In the genomic region with DNA sequence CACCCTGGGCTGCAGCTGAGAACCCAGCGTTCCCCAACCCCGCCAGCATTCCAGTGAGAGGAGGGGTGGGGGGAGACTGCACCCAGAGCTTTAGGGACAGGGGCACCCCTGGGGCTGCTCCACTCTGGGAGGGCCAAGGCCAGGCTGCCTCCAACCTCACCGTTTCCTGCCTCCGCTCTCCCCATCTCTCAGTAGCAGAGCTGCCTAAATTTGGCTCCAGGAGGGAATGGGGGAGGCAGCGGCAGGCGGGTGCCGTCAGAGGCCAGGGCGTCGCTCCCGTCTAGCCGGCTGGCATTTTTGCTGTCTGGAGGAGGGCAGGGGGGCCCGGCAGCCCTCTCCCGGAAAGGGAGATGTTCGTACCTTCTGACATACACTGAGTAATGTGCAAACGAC, we compare ENCODE assay signal across 9 cellular contexts. TPM values are rescaled to one million over a fixed set of nuclear protein-coding genes. Genes with fewer than 3 reads are reported as not detected.
DNase-seq lines count a peak whose midpoint lies in the region; ATAC-seq and TF ChIP-seq lines count a peak whose summit lies in the region.
"Had no signal": no experiment of that assay in that cellular context is flagged by ENCODE, and none has a peak within 500 bp of the region (broad histone marks: within the 10 kb centered on the region; RNA-seq: fewer than 3 reads in every experiment).

No MANE protein-coding gene starts in this region.

- no peak for ATAC-seq in activated naive CD8-positive, alpha-beta T cell treated with anti-CD3 and anti-CD28 coated beads, Interleukin-2, amount 10 ng/mL, durations not matched to agents 7 days and 5 days (ENCODE audit: low read depth)
- no peak for ATAC-seq in HG03108 (IDR thresholded peaks at IDR 0.05; ENCODE audit: unreplicated experiment)

- no peaks in the 10 kb centered on the region for H3K36me3 ChIP-seq in mesodermal cell (ENCODE audit: control insufficient read depth, insufficient read depth, low read length)
- no peaks in the 10 kb centered on the region for H3K36me3 ChIP-seq in esophagus muscularis mucosa
- H3K36me3 ChIP-seq: MG63 had no signal

- peaks cover 6% of the 10 kb centered on the region for H3K36me3 Mint-ChIP-seq in activated naive CD8-positive, alpha-beta T cell treated with anti-CD3 and anti-CD28 coated beads, Interleukin-2, amount 10 ng/mL, durations not matched to agents 7 days and 5 days
- no peaks in the 10 kb centered on the region for H3K36me3 Mint-ChIP-seq in endothelial cell (ENCODE audit: low read depth, unreplicated experiment)

- no peak for TF ChIP-seq EP300 in esophagus muscularis mucosa (IDR thresholded peaks at IDR 0.05)

- no peak for TF ChIP-seq POLR2A in esophagus muscularis mucosa (IDR thresholded peaks at IDR 0.05; ENCODE audit: low read depth)

- POLR2A ChIA-PET in activated naive CD8-positive, alpha-beta T cell treated with anti-CD3 and anti-CD28 coated beads, Interleukin-2, amount 10 ng/mL, durations not matched to agents 7 days and 5 days (lab: Charles Lee): interaction anchor here (0.6 to 9.2 kb wide), 11 partner anchors 13 to 181 kb away, joined by 3 to 248 read pairs (median 7); a partner anchor contains a TSS

- H3K27ac ChIP-seq in mesodermal cell (ENCODE audit: low read depth, low read length, severe bottlenecking): peak overlapping the region; percentile 57
- no peak overlapping the region for H3K27ac ChIP-seq in esophagus muscularis mucosa (replicated peaks in 1 of 4)

- H3K27ac Mint-ChIP-seq in activated naive CD8-positive, alpha-beta T cell treated with anti-CD3 and anti-CD28 coated beads, Interleukin-2, amount 10 ng/mL, durations not matched to agents 7 days and 5 days: peak overlapping the region; percentile 94
- no peak overlapping the region for H3K27ac Mint-ChIP-seq in endothelial cell (ENCODE audit: unreplicated experiment)

- 15 to 18% methylated on average over 10 to 11 of the region's 15 CpGs for WGBS in mesodermal cell (ENCODE audit: insufficient coverage in 2 of 2), 2 experiments
- WGBS in esophagus muscularis mucosa: 55% methylated on average over 14 of the region's 15 CpGs

- H3K4me1 Mint-ChIP-seq in activated naive CD8-positive, alpha-beta T cell treated with anti-CD3 and anti-CD28 coated beads, Interleukin-2, amount 10 ng/mL, durations not matched to agents 7 days and 5 days: peaks cover 63% of the 10 kb centered on the region
- H3K4me1 Mint-ChIP-seq in endothelial cell (ENCODE audit: unreplicated experiment): peaks cover 36% of the 10 kb centered on the region

- H3K27me3 Mint-ChIP-seq in activated naive CD8-positive, alpha-beta T cell treated with anti-CD3 and anti-CD28 coated beads, Interleukin-2, amount 10 ng/mL, durations not matched to agents 7 days and 5 days: no peaks in the 10 kb centered on the region
- peaks cover 4% of the 10 kb centered on the region for H3K27me3 Mint-ChIP-seq in endothelial cell (ENCODE audit: unreplicated experiment)

- intact Hi-C loops in esophagus muscularis mucosa (cut with DNase I): no loop called here

- H3K4me3 ChIP-seq in mesodermal cell (ENCODE audit: extremely low read depth, insufficient read depth, low read length, poor library complexity, severe bottlenecking) (no peak overlapping the region), esophagus muscularis mucosa (no peak overlapping the region)
- H3K4me3 ChIP-seq: MG63 had no signal

- H3K4me3 Mint-ChIP-seq in activated naive CD8-positive, alpha-beta T cell treated with anti-CD3 and anti-CD28 coated beads, Interleukin-2, amount 10 ng/mL, durations not matched to agents 7 days and 5 days: peak overlapping the region; percentile 73
- H3K4me3 Mint-ChIP-seq in endothelial cell (ENCODE audit: unreplicated experiment): no peak overlapping the region

- H3K27me3 ChIP-seq in esophagus muscularis mucosa: peaks cover 0 to 31% (median 0%) of the 10 kb centered on the region in 4 donors
- H3K27me3 ChIP-seq: MG63 had no signal

- peaks cover 47% of the 10 kb centered on the region for H3K4me1 ChIP-seq in mesodermal cell (ENCODE audit: control insufficient read depth, insufficient read depth, low read length, poor library complexity, severe bottlenecking)
- H3K4me1 ChIP-seq in esophagus muscularis mucosa: peaks cover 17 to 39% (median 35%) of the 10 kb centered on the region in 4 donors

- no peaks in the 10 kb centered on the region for H3K9me3 Mint-ChIP-seq in activated naive CD8-positive, alpha-beta T cell treated with anti-CD3 and anti-CD28 coated beads, Interleukin-2, amount 10 ng/mL, durations not matched to agents 7 days and 5 days
- no peaks in the 10 kb centered on the region for H3K9me3 Mint-ChIP-seq in endothelial cell (ENCODE audit: unreplicated experiment)

- peak; percentile 25 for DNase-seq in A172 (ENCODE audit: low spot score)
- peak; percentile 56 for DNase-seq in NCI-H69 (lab: John Stamatoyannopoulos, UW)
- DNase-seq in activated naive CD8-positive, alpha-beta T cell treated with anti-CD3 and anti-CD28 coated beads, Interleukin-2, amount 10 ng/mL, durations not matched to agents 7 days and 5 days: peak; percentile 62
- DNase-seq in esophagus muscularis mucosa (ENCODE audit: extremely low spot score): no peak
- no peak for DNase-seq in NAMALWA (ENCODE audit: low spot score)
- no peak for DNase-seq in endothelial cell (ENCODE audit: low spot score)
- DNase-seq: MG63 had no signal

- TF ChIP-seq CTCF in esophagus muscularis mucosa (IDR thresholded peaks at IDR 0.05) (no peak), endothelial cell (IDR thresholded peaks at IDR 0.05; ENCODE audit: unreplicated experiment) (no peak)

- H3K9me3 ChIP-seq in mesodermal cell (ENCODE audit: control insufficient read depth, low read length) (no peaks in the 10 kb centered on the region), esophagus muscularis mucosa (no peaks in the 10 kb centered on the region)
- H3K9me3 ChIP-seq: MG63 had no signal

RNA-seq across cellular contexts. Expression of a gene that starts 46.6 kb away (rescaled TPM):
- total RNA-seq in A172 (2014; rRNA removed; shearing (Covaris generic)): 17.8 and 34.3 TPM in 2 replicates
- 10 to 100 TPM; 39.1 to 41.1 TPM for total RNA-seq in activated naive CD8-positive, alpha-beta T cell treated with anti-CD3 and anti-CD28 coated beads, Interleukin-2, amount 10 ng/mL, durations not matched to agents 7 days and 5 days
- 74.9 TPM for polyA plus RNA-seq in mesodermal cell (2013, experiment 1 of 2)
- 55.6 TPM for polyA plus RNA-seq in mesodermal cell (2013, experiment 2 of 2)
- total RNA-seq in esophagus muscularis mucosa: 10 to 100 TPM in 2 of 4 donors, 1 to 10 TPM in 2; 5.8 to 19.4 (median 12.8) TPM
- total RNA-seq in endothelial cell (ENCODE audit: unreplicated experiment): 150 TPM

Comparison
In these comparisons a context has a peak if more than half of its experiments do, and no peak if none do; other contexts are left out.
1. DNase-seq: peak in A172 (single experiment), NCI-H69 (single experiment) and activated naive CD8-positive, alpha-beta T cell treated with anti-CD3 and anti-CD28 coated beads, Interleukin-2, amount 10 ng/mL, durations not matched to agents 7 days and 5 days (single experiment); none in esophagus muscularis mucosa (single experiment), NAMALWA (single experiment) and endothelial cell (single experiment).